In genomic region chr11:117382746-117383145, GRCh38 we compare ENCODE assay signal across 18 cellular contexts.
"Had no signal": no experiment of that assay in that cellular context is flagged by ENCODE, and none has a peak within 500 bp of the region (broad histone marks: within the 10 kb centered on the region; RNA-seq: fewer than 3 reads in every experiment).

No MANE protein-coding gene starts in this region.

- H3K4me1 ChIP-seq: left lung, lower lobe of right lung, neural progenitor cell, parathyroid adenoma, psoas muscle, right lobe of liver had no signal

- H3K9me3 ChIP-seq: heart right ventricle, left lung, lower lobe of right lung, psoas muscle, right lobe of liver had no signal

- H3K4me1 Mint-ChIP-seq: endodermal cell, memory B cell had no signal

- H3K4me3 Mint-ChIP-seq: endodermal cell; memory B cell; natural killer cell treated with Interleukin-12 subunit alpha and Interleukin-12 subunit beta and Interleukin-15 and Interleukin-18, amount 100 ng/mL, for 72 hours; neural progenitor cell had no signal

- H3K27ac Mint-ChIP-seq: endodermal cell; memory B cell; natural killer cell treated with Interleukin-12 subunit alpha and Interleukin-12 subunit beta and Interleukin-15 and Interleukin-18, amount 100 ng/mL, for 72 hours had no signal

- ATAC-seq: heart right ventricle; left lung; lower lobe of right lung; natural killer cell treated with Interleukin-12 subunit alpha and Interleukin-12 subunit beta and Interleukin-15 and Interleukin-18, amount 100 ng/mL, for 72 hours; psoas muscle; right lobe of liver had no signal

- H3K27ac ChIP-seq: heart right ventricle, left lung, lower lobe of right lung, neural progenitor cell, parathyroid adenoma, psoas muscle, right lobe of liver, skin epidermis had no signal

- H3K36me3 ChIP-seq: neural progenitor cell had no signal

- H3K9me3 Mint-ChIP-seq: endodermal cell; memory B cell; natural killer cell treated with Interleukin-12 subunit alpha and Interleukin-12 subunit beta and Interleukin-15 and Interleukin-18, amount 100 ng/mL, for 72 hours; neural progenitor cell had no signal

- H3K27me3 ChIP-seq: heart right ventricle, left lung, neural progenitor cell, right lobe of liver had no signal

- DNase-seq: cerebellar nuclear complex; dermis blood vessel endothelial cell; endodermal cell; heart right ventricle; left lung; lower lobe of right lung; midbrain; occipital lobe; psoas muscle; right lobe of liver; stimulated activated CD4-positive, alpha-beta T cell treated with anti-CD3 and anti-CD28 coated beads, Interleukin-2, amount 100 ng/mL, for 24 hours; stimulated activated naive CD4-positive, alpha-beta T cell treated with Interleukin-2 at 50 U/mL for 16 hours; trophoblast cell had no signal

- H3K27me3 Mint-ChIP-seq: memory B cell; natural killer cell treated with Interleukin-12 subunit alpha and Interleukin-12 subunit beta and Interleukin-15 and Interleukin-18, amount 100 ng/mL, for 72 hours had no signal

- H3K4me3 ChIP-seq: heart right ventricle, left lung, lower lobe of right lung, neural progenitor cell, psoas muscle, right lobe of liver, skin epidermis had no signal
